ENCODE assay signal across 5 cellular contexts in genomic region chr5:61567337-61567736, GRCh38.
"Had no signal": no experiment of that assay in that cellular context is flagged by ENCODE, and none has a peak within 500 bp of the region (broad histone marks: within the 10 kb centered on the region; RNA-seq: fewer than 3 reads in every experiment).

No MANE protein-coding gene starts in this region.

- H3K4me3 ChIP-seq: K562 had no signal

- DNase-seq: IMR-90, KBM-7, KG1 had no signal

- H3K27ac ChIP-seq: HL-60 had no signal
